ENCODE assay signal across 1 cellular context in the genomic region with DNA sequence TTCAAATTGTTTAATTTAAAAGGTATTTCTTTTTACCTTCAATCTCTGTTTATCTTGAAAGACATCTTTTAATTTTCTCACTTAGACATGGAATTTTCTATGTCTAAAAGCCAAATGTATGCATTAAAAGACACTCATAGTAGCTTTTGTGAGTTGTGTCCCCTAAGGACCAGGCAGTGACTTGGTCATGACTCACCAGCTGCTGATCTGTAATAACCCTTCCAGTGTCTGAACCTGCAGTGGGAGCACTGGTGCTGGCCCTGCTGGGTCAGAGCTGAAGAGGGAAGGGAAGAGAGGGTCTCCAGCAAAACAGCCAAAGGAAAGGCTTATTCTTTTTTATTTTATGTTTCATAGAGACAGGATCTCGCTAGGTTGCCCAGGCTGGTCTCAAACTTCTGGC.
TF ChIP-seq lines count a peak whose summit lies in the region.

No MANE protein-coding gene starts in this region.

TF ChIP-seq in IMR-90, 13 proteins besides CTCF, POLR2A, EP300 and RAD21 (continued from another document):
- TF ChIP-seq CEBPB (IDR thresholded peaks at IDR 0.05; ENCODE audit: low read depth, low read length): no peak
- no peak for TF ChIP-seq NFE2L2 (IDR thresholded peaks at IDR 0.05; ENCODE audit: low read depth, low read length)
- TF ChIP-seq, protein P1, sequence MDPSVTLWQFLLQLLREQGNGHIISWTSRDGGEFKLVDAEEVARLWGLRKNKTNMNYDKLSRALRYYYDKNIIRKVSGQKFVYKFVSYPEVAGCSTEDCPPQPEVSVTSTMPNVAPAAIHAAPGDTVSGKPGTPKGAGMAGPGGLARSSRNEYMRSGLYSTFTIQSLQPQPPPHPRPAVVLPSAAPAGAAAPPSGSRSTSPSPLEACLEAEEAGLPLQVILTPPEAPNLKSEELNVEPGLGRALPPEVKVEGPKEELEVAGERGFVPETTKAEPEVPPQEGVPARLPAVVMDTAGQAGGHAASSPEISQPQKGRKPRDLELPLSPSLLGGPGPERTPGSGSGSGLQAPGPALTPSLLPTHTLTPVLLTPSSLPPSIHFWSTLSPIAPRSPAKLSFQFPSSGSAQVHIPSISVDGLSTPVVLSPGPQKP (IDR thresholded peaks at IDR 0.05; ENCODE audit: borderline replicate concordance, low read depth, low read length): no peak
- TF ChIP-seq MAFK (IDR thresholded peaks at IDR 0.05; ENCODE audit: low read depth, low read length): no peak
- no peak for TF ChIP-seq SMC3 (IDR thresholded peaks at IDR 0.05; ENCODE audit: low read depth, low read length)
